ENCODE assay signal across 19 cellular contexts in the genomic region with DNA sequence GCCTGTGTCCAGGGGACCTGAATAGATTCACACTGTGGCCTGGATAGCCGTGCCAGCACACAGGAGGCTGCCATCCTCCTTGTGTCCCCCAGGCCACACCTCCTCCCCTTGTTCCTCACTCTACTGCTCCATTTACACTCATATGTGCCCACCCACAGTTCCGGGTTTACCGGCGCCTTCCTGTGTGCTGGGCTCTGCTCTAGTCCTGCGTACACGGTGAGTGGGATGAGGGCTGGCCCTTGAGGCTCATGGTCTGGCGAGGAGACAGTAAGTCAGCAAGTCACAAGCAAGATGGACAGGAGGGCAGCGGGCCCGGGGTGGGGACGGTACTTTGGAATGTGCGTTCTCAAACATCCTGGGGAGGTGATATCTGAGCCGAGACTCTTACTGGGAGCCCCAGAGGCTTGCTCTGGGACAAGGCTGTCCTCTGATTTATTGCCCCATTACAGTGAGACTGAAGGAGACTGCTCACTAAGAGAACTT. TPM values are rescaled to one million over a fixed set of nuclear protein-coding genes. Genes with fewer than 3 reads are reported as not detected.
"Had no signal": no experiment of that assay in that cellular context is flagged by ENCODE, and none has a peak within 500 bp of the region (broad histone marks: within the 10 kb centered on the region; RNA-seq: fewer than 3 reads in every experiment).

No MANE protein-coding gene starts in this region.

- H3K36me3 ChIP-seq: adrenal gland, cardiac muscle cell, neutrophil, tibial artery had no signal

- H3K9me3 Mint-ChIP-seq: activated naive CD4-positive, alpha-beta T cell treated with anti-CD3 and anti-CD28 coated beads, Interleukin-2, amount 50 U/mL, for 24 hours had no signal

- H3K27ac ChIP-seq: adrenal gland, cardiac muscle cell, neutrophil, tibial artery had no signal

- H3K36me3 Mint-ChIP-seq: activated naive CD4-positive, alpha-beta T cell treated with anti-CD3 and anti-CD28 coated beads, Interleukin-2, amount 50 U/mL, for 24 hours; memory B cell had no signal

- H3K9me3 ChIP-seq: adrenal gland, neutrophil, tibial artery had no signal

- H3K4me3 ChIP-seq: adrenal gland, cardiac muscle cell, tibial artery had no signal

- FAIRE-seq: endometrium, keratinocyte had no signal

- ATAC-seq: esophagus mucosa, left ventricle myocardium superior had no signal

- H3K4me3 Mint-ChIP-seq: activated naive CD4-positive, alpha-beta T cell treated with anti-CD3 and anti-CD28 coated beads, Interleukin-2, amount 50 U/mL, for 24 hours; memory B cell had no signal

- H3K4me1 ChIP-seq: tibial artery had no signal

- H3K4me1 Mint-ChIP-seq: activated naive CD4-positive, alpha-beta T cell treated with anti-CD3 and anti-CD28 coated beads, Interleukin-2, amount 50 U/mL, for 24 hours; memory B cell had no signal

- DNase-seq: activated CD4-positive, alpha-beta T cell treated with anti-CD3 and anti-CD28 coated beads, Interleukin-2, amount 50 U/mL, for 4 hours; activated CD4-positive, CD25-positive, alpha-beta regulatory T cell treated with anti-CD3 and anti-CD28 coated beads, Interleukin-2, amount 50 U/mL, for 72 hours; activated effector memory CD4-positive, alpha-beta T cell treated with Interleukin-2 at 50 U/mL for 16 hours; activated T-cell treated with anti-CD3 and anti-CD28 coated beads, Interleukin-2, amount 50 U/mL, for 1 hour; left ventricle myocardium superior; stimulated activated CD4-positive, alpha-beta T cell treated with anti-CD3 and anti-CD28 coated beads, Interleukin-15, amount 100 ng/mL, for 24 hours; stimulated activated CD4-positive, alpha-beta T cell treated with anti-CD3 and anti-CD28 coated beads, Interleukin-4, amount 100 ng/mL, for 1 hour; stimulated activated naive CD4-positive, alpha-beta T cell; T1000 had no signal

- H3K27me3 ChIP-seq: adrenal gland, cardiac muscle cell, neutrophil, tibial artery had no signal

- H3K27ac Mint-ChIP-seq: activated naive CD4-positive, alpha-beta T cell treated with anti-CD3 and anti-CD28 coated beads, Interleukin-2, amount 50 U/mL, for 24 hours; memory B cell had no signal

RNA-seq across cellular contexts. Expression of a gene that starts 32.4 kb away (rescaled TPM):
- total RNA-seq: cardiac muscle cell, esophagus mucosa, left ventricle myocardium superior, subcutaneous adipose tissue had no signal
